Comparison of ENCODE assay signal across 35 cellular contexts in genomic region chr9:19057033-19057432, GRCh38. TPM values are rescaled to one million over a fixed set of nuclear protein-coding genes. Genes with fewer than 3 reads are reported as not detected.
"Had no signal": no experiment of that assay in that cellular context is flagged by ENCODE, and none has a peak within 500 bp of the region (broad histone marks: within the 10 kb centered on the region; RNA-seq: fewer than 3 reads in every experiment).

No MANE protein-coding gene starts in this region.

- H3K4me3 ChIP-seq: colonic mucosa, gastrocnemius medialis, mucosa of descending colon, skin epidermis, suprapubic skin, tibial artery, upper lobe of right lung had no signal

- H3K27ac ChIP-seq: colonic mucosa, epithelial cell of prostate, gastrocnemius medialis, skin epidermis, suprapubic skin, tibial artery, upper lobe of right lung had no signal

- H3K4me1 ChIP-seq: colonic mucosa had no signal

- FAIRE-seq: endometrium, keratinocyte had no signal

- H3K9me3 ChIP-seq: colonic mucosa, gastrocnemius medialis, mucosa of descending colon, suprapubic skin, tibial artery, upper lobe of right lung had no signal

- H3K9me3 Mint-ChIP-seq: activated naive CD4-positive, alpha-beta T cell treated with anti-CD3 and anti-CD28 coated beads, Interleukin-2, amount 50 U/mL, for 72 hours; natural killer cell treated with Interleukin-12 subunit alpha and Interleukin-12 subunit beta and Interleukin-15 and Interleukin-18, amount 100 ng/mL, for 72 hours; stimulated activated memory B cell treated with anti-CD40 and anti-IgM and Interleukin-4, amounts not matched to agents 10 μg/mL and 1 μg/mL and 100 μg/mL, for 72 hours; T-cell; T-helper 2 cell treated with Interferon-gamma antibody and Interleukin-4, amounts not matched to agents 5 μg/mL and 100 μg/mL, for 36 hours had no signal

- ATAC-seq: activated CD4-positive, alpha-beta T cell treated with anti-CD3 and anti-CD28 coated beads for 36 hours; activated naive CD4-positive, alpha-beta T cell treated with anti-CD3 and anti-CD28 coated beads, Interleukin-2, amount 50 U/mL, for 72 hours; gastrocnemius medialis; left cardiac atrium; left ventricle myocardium superior; mucosa of descending colon; natural killer cell treated with Interleukin-12 subunit alpha and Interleukin-12 subunit beta and Interleukin-15 and Interleukin-18, amount 100 ng/mL, for 72 hours; sciatic nerve; stimulated activated memory B cell treated with anti-CD40 and anti-IgM and Interleukin-4, amounts not matched to agents 10 μg/mL and 1 μg/mL and 100 μg/mL, for 72 hours; T-cell; upper lobe of right lung had no signal

- DNase-seq: activated CD4-positive, alpha-beta T cell treated with anti-CD3 and anti-CD28 coated beads for 36 hours; activated CD4-positive, alpha-beta T cell treated with anti-CD3 and anti-CD28 coated beads, Interleukin-2, amount 50 U/mL, for 48 hours; activated CD4-positive, CD25-positive, alpha-beta regulatory T cell; activated CD8-positive, alpha-beta memory T cell treated with anti-CD3 and anti-CD28 coated beads, Interleukin-2, amount 50 U/mL, for 48 hours; activated naive CD4-positive, alpha-beta T cell; activated T-cell treated with anti-CD3 and anti-CD28 coated beads, Interleukin-2, amount 50 U/mL, for 48 hours; cerebellar nuclear complex; colonic mucosa; effector CD8-positive, alpha-beta T cell; gastrocnemius medialis; glutamatergic neuron; left cardiac atrium; left ventricle myocardium superior; mucosa of descending colon; stimulated activated CD4-positive, alpha-beta T cell treated with anti-CD3 and anti-CD28 coated beads, Interleukin-1b, Interleukin-23, amount 100 ng/mL, for 48 hours; stimulated activated CD4-positive, alpha-beta T cell treated with anti-CD3 and anti-CD28 coated beads, Interleukin-4, amount 100 ng/mL, for 4 hours; stimulated activated CD8-positive, alpha-beta memory T cell treated with anti-CD3 and anti-CD28 coated beads, Interleukin-4, amount 100 ng/mL, for 48 hours; T-cell; tibial artery; upper lobe of right lung had no signal

- H3K4me3 Mint-ChIP-seq: activated CD4-positive, alpha-beta T cell treated with anti-CD3 and anti-CD28 coated beads for 36 hours; natural killer cell treated with Interleukin-12 subunit alpha and Interleukin-12 subunit beta and Interleukin-15 and Interleukin-18, amount 100 ng/mL, for 72 hours; stimulated activated memory B cell treated with anti-CD40 and anti-IgM and Interleukin-4, amounts not matched to agents 10 μg/mL and 1 μg/mL and 100 μg/mL, for 72 hours; T-cell; T-helper 2 cell treated with Interferon-gamma antibody and Interleukin-4, amounts not matched to agents 5 μg/mL and 100 μg/mL, for 36 hours had no signal

- H3K27me3 Mint-ChIP-seq: activated CD4-positive, alpha-beta T cell treated with anti-CD3 and anti-CD28 coated beads for 36 hours; natural killer cell treated with Interleukin-12 subunit alpha and Interleukin-12 subunit beta and Interleukin-15 and Interleukin-18, amount 100 ng/mL, for 72 hours; stimulated activated memory B cell treated with anti-CD40 and anti-IgM and Interleukin-4, amounts not matched to agents 10 μg/mL and 1 μg/mL and 100 μg/mL, for 72 hours; T-cell had no signal

- H3K27me3 ChIP-seq: colonic mucosa, gastrocnemius medialis, suprapubic skin, tibial artery, upper lobe of right lung had no signal

- H3K27ac Mint-ChIP-seq: activated CD4-positive, alpha-beta T cell treated with anti-CD3 and anti-CD28 coated beads for 36 hours; natural killer cell treated with Interleukin-12 subunit alpha and Interleukin-12 subunit beta and Interleukin-15 and Interleukin-18, amount 100 ng/mL, for 72 hours; stimulated activated memory B cell treated with anti-CD40 and anti-IgM and Interleukin-4, amounts not matched to agents 10 μg/mL and 1 μg/mL and 100 μg/mL, for 72 hours; T-helper 2 cell treated with Interferon-gamma antibody and Interleukin-4, amounts not matched to agents 5 μg/mL and 100 μg/mL, for 36 hours had no signal

RNA-seq across cellular contexts. Expression of gene SAXO1, which starts 24.0 kb away (rescaled TPM):
- total RNA-seq: bronchial epithelial cell; colonic mucosa; dermis microvascular lymphatic vessel endothelial cell; left ventricle myocardium superior; lung microvascular endothelial cell; mesenteric fat pad; myocyte; natural killer cell treated with Interleukin-12 subunit alpha and Interleukin-12 subunit beta and Interleukin-15 and Interleukin-18, amount 100 ng/mL, for 72 hours had no signal
- polyA plus RNA-seq: keratinocyte had no signal
